17 cellular contexts compared by ENCODE assay signal in genomic region chr13:26952551-26953138, GRCh38.
DNase-seq lines count a peak whose midpoint lies in the region; ATAC-seq and TF ChIP-seq lines count a peak whose summit lies in the region.
"Had no signal": no experiment of that assay in that cellular context is flagged by ENCODE, and none has a peak within 500 bp of the region (broad histone marks: within the 10 kb centered on the region; RNA-seq: fewer than 3 reads in every experiment).

No MANE protein-coding gene starts in this region.

- no peak overlapping the region for H2BK15ac ChIP-seq in neuronal stem cell (ENCODE audit: low read length)

- no peak overlapping the region for H3K4me3 Mint-ChIP-seq in activated CD8-positive, alpha-beta T cell treated with anti-CD3 and anti-CD28 coated beads for 36 hours
- H3K4me3 Mint-ChIP-seq in activated CD8-positive, alpha-beta T cell treated with anti-CD3 and anti-CD28 coated beads, Interleukin-2, amount 10 ng/mL, durations not matched to agents 7 days and 5 days, result no peak overlapping the region
- H3K4me3 Mint-ChIP-seq in mesothelial cell of epicardium (no peak overlapping the region), endodermal cell (no peak overlapping the region)
- H3K4me3 Mint-ChIP-seq: H9 had no signal

- H2BK12ac ChIP-seq in neuronal stem cell (ENCODE audit: low read length), result no peak overlapping the region

- no peak overlapping the region for H3K23ac ChIP-seq in neuronal stem cell (ENCODE audit: low read depth, low read length, poor library complexity)

- no peaks in the 10 kb centered on the region for H3K36me3 Mint-ChIP-seq in activated CD8-positive, alpha-beta T cell treated with anti-CD3 and anti-CD28 coated beads for 36 hours (ENCODE audit: low read depth)
- H3K36me3 Mint-ChIP-seq in activated CD8-positive, alpha-beta T cell treated with anti-CD3 and anti-CD28 coated beads, Interleukin-2, amount 10 ng/mL, durations not matched to agents 7 days and 5 days (ENCODE audit: low read depth), result no peaks in the 10 kb centered on the region
- H3K36me3 Mint-ChIP-seq in mesothelial cell of epicardium (no peaks in the 10 kb centered on the region), endodermal cell (ENCODE audit: low read depth) (no peaks in the 10 kb centered on the region)

- no peak overlapping the region for H2AK5ac ChIP-seq in neuronal stem cell (ENCODE audit: low read depth, low read length)

- H3K27me3 ChIP-seq in colonic mucosa (no peaks in the 10 kb centered on the region), neuronal stem cell (ENCODE audit: control insufficient read depth in 3 of 3, insufficient read depth in 3 of 3, low read depth in 1 of 3, low read length in 3 of 3) (peaks cover 0 to 15% (median 0%) of the 10 kb centered on the region in 3 experiments), endodermal cell (ENCODE audit: control insufficient read depth, insufficient read depth, low read length, poor library complexity, severe bottlenecking) (no peaks in the 10 kb centered on the region)

- H2AFZ ChIP-seq in neuronal stem cell (ENCODE audit: low read length), result no peak overlapping the region
- H2AFZ ChIP-seq: PC-9 had no signal

- no peak overlapping the region for H3K4me3 ChIP-seq in colonic mucosa
- peak overlapping the region in 1 of 2 donors; percentile 10 for H3K4me3 ChIP-seq in neuronal stem cell (ENCODE audit: low read length in 2 of 2)
- H3K4me3 ChIP-seq in endodermal cell (ENCODE audit: low read length), result no peak overlapping the region
- H3K4me3 ChIP-seq: PC-9, SJCRH30 had no signal

- no CpG with 5 or more reads among the region's 12 CpGs for WGBS in neuronal stem cell (ENCODE audit: extremely low coverage in 2 of 2, insufficient read length in 2 of 2, insufficient replicate concordance in 1 of 2), 2 donors
- 91 to 100% methylated on average over 3 to 12 of the region's 12 CpGs for WGBS in endodermal cell (ENCODE audit: insufficient coverage in 1 of 2, insufficient read length in 1 of 2), 2 experiments

- no peaks in the 10 kb centered on the region for H3K4me1 Mint-ChIP-seq in activated CD8-positive, alpha-beta T cell treated with anti-CD3 and anti-CD28 coated beads for 36 hours (ENCODE audit: low read depth)
- H3K4me1 Mint-ChIP-seq in activated CD8-positive, alpha-beta T cell treated with anti-CD3 and anti-CD28 coated beads, Interleukin-2, amount 10 ng/mL, durations not matched to agents 7 days and 5 days (ENCODE audit: low read depth), result no peaks in the 10 kb centered on the region
- H3K4me1 Mint-ChIP-seq in mesothelial cell of epicardium, result peaks cover 23% of the 10 kb centered on the region
- H3K4me1 Mint-ChIP-seq in endodermal cell, result peaks cover 39% of the 10 kb centered on the region
- H3K4me1 Mint-ChIP-seq: H9 had no signal

- H2BK5ac ChIP-seq in neuronal stem cell (ENCODE audit: low read length), result no peak overlapping the region

- H3K36me3 ChIP-seq in colonic mucosa (no peaks in the 10 kb centered on the region), neuronal stem cell (replicated peaks in 1 of 2; ENCODE audit: control insufficient read depth in 2 of 2, insufficient read depth in 2 of 2, low read length in 2 of 2) (no peaks in the 10 kb centered on the region), endodermal cell (ENCODE audit: control insufficient read depth, insufficient read depth, low read length) (no peaks in the 10 kb centered on the region)
- H3K36me3 ChIP-seq: SJCRH30 had no signal

- no peak overlapping the region for H3K4me2 ChIP-seq in neuronal stem cell (ENCODE audit: insufficient read depth, low read length, poor library complexity, severe bottlenecking)
- H3K4me2 ChIP-seq: PC-9 had no signal

- H3K9me3 Mint-ChIP-seq in activated CD8-positive, alpha-beta T cell treated with anti-CD3 and anti-CD28 coated beads for 36 hours, result no peaks in the 10 kb centered on the region
- no peaks in the 10 kb centered on the region for H3K9me3 Mint-ChIP-seq in activated CD8-positive, alpha-beta T cell treated with anti-CD3 and anti-CD28 coated beads, Interleukin-2, amount 10 ng/mL, durations not matched to agents 7 days and 5 days (ENCODE audit: insufficient read depth)
- H3K9me3 Mint-ChIP-seq in mesothelial cell of epicardium, result no peaks in the 10 kb centered on the region
- no peaks in the 10 kb centered on the region for H3K9me3 Mint-ChIP-seq in endodermal cell

- H2BK120ac ChIP-seq in neuronal stem cell (ENCODE audit: low read depth, low read length), result no peak overlapping the region

- peaks cover 3% of the 10 kb centered on the region for H3K27me3 Mint-ChIP-seq in activated CD8-positive, alpha-beta T cell treated with anti-CD3 and anti-CD28 coated beads for 36 hours
- H3K27me3 Mint-ChIP-seq in activated CD8-positive, alpha-beta T cell treated with anti-CD3 and anti-CD28 coated beads, Interleukin-2, amount 10 ng/mL, durations not matched to agents 7 days and 5 days (ENCODE audit: low read depth), result peaks cover 8% of the 10 kb centered on the region
- H3K27me3 Mint-ChIP-seq in mesothelial cell of epicardium (ENCODE audit: low read depth) (peaks cover 55% of the 10 kb centered on the region), endodermal cell (ENCODE audit: insufficient read depth) (peaks cover 23% of the 10 kb centered on the region)

- H3K18ac ChIP-seq in neuronal stem cell (ENCODE audit: low read length), result no peak overlapping the region

- POLR2A ChIA-PET in activated CD8-positive, alpha-beta T cell treated with anti-CD3 and anti-CD28 coated beads for 36 hours (lab: Charles Lee), result no interaction called here
- POLR2A ChIA-PET in activated CD8-positive, alpha-beta T cell treated with anti-CD3 and anti-CD28 coated beads, Interleukin-2, amount 10 ng/mL, durations not matched to agents 7 days and 5 days (lab: Charles Lee), result no interaction called here

- no peak for ATAC-seq in activated CD8-positive, alpha-beta T cell treated with anti-CD3 and anti-CD28 coated beads for 36 hours
- no peak for ATAC-seq in activated CD8-positive, alpha-beta T cell treated with anti-CD3 and anti-CD28 coated beads, Interleukin-2, amount 10 ng/mL, durations not matched to agents 7 days and 5 days

- DNase-seq in activated CD8-positive, alpha-beta T cell treated with anti-CD3 and anti-CD28 coated beads for 36 hours, result peak; percentile 9
- no peak for DNase-seq in activated CD8-positive, alpha-beta T cell treated with anti-CD3 and anti-CD28 coated beads, Interleukin-2, amount 10 ng/mL, durations not matched to agents 7 days and 5 days
- DNase-seq in colonic mucosa, result no peak
- no peak for DNase-seq in neuronal stem cell (ENCODE audit: low spot score)
- DNase-seq in mesothelial cell of epicardium (ENCODE audit: low spot score in 2 of 2, unreplicated experiment in 2 of 2), result no peak
- DNase-seq in RKO (ENCODE audit: low spot score), result no peak
- DNase-seq in endodermal cell, result no peak
- DNase-seq in NCI-H1436 (lab: John Stamatoyannopoulos, UW), result no peak
- DNase-seq: 8988T, C1 segment of cervical spinal cord, H9, IMR-90, NCI-H1048, NCI-H1694, NCI-H446, PC-9 had no signal

- H3K14ac ChIP-seq in neuronal stem cell (ENCODE audit: low read length), result no peak overlapping the region

- H3K4me1 ChIP-seq in colonic mucosa (peaks cover 15% of the 10 kb centered on the region), neuronal stem cell (ENCODE audit: control insufficient read depth in 2 of 2, insufficient read depth in 1 of 2, low read depth in 1 of 2, low read length in 2 of 2) (peaks cover 0 to 5% of the 10 kb centered on the region in 2 donors), endodermal cell (ENCODE audit: control insufficient read depth, insufficient read depth, low read length) (peaks cover 24% of the 10 kb centered on the region)

- no peaks in the 10 kb centered on the region for H3K79me1 ChIP-seq in neuronal stem cell (ENCODE audit: low read depth, low read length)

- TF ChIP-seq CTCF in activated CD8-positive, alpha-beta T cell treated with anti-CD3 and anti-CD28 coated beads for 36 hours (IDR thresholded peaks at IDR 0.05), result no peak
- TF ChIP-seq CTCF in colonic mucosa (IDR thresholded peaks at IDR 0.05) (no peak), mesothelial cell of epicardium (IDR thresholded peaks at IDR 0.05; ENCODE audit: unreplicated experiment) (no peak), endodermal cell (conservative IDR thresholded peaks at IDR 0.05) (no peak)

- H3K27ac ChIP-seq in colonic mucosa (peak overlapping the region; percentile 95), neuronal stem cell (replicated peaks; ENCODE audit: low read length) (no peak overlapping the region), endodermal cell (ENCODE audit: low read depth, low read length) (no peak overlapping the region)
- H3K27ac ChIP-seq: PC-9, SJCRH30 had no signal

- no peak overlapping the region for H3K27ac Mint-ChIP-seq in activated CD8-positive, alpha-beta T cell treated with anti-CD3 and anti-CD28 coated beads for 36 hours
- no peak overlapping the region for H3K27ac Mint-ChIP-seq in activated CD8-positive, alpha-beta T cell treated with anti-CD3 and anti-CD28 coated beads, Interleukin-2, amount 10 ng/mL, durations not matched to agents 7 days and 5 days
- H3K27ac Mint-ChIP-seq in mesothelial cell of epicardium (no peak overlapping the region), endodermal cell (no peak overlapping the region)
- H3K27ac Mint-ChIP-seq: H9 had no signal

- H4K91ac ChIP-seq in neuronal stem cell (ENCODE audit: low read depth, low read length, poor library complexity), result peak overlapping the region; percentile 22

- no peak overlapping the region for H4K8ac ChIP-seq in neuronal stem cell (ENCODE audit: low read depth, low read length)

- no peak overlapping the region for H3K4ac ChIP-seq in neuronal stem cell (ENCODE audit: low read length)

- H3K9ac ChIP-seq in colonic mucosa (ENCODE audit: low read depth in 2 of 2, low read length in 2 of 2) (peak overlapping the region; percentile 13 to 84), neuronal stem cell (ENCODE audit: low read depth, low read length, poor library complexity) (no peak overlapping the region), endodermal cell (ENCODE audit: extremely low read depth, low read length, poor library complexity, severe bottlenecking) (no peak overlapping the region)

- CTCF ChIA-PET in activated CD8-positive, alpha-beta T cell treated with anti-CD3 and anti-CD28 coated beads for 36 hours (lab: Charles Lee), result no interaction called here
- CTCF ChIA-PET in activated CD8-positive, alpha-beta T cell treated with anti-CD3 and anti-CD28 coated beads, Interleukin-2, amount 10 ng/mL, durations not matched to agents 7 days and 5 days (lab: Charles Lee), result no interaction called here

- H3K9me3 ChIP-seq in colonic mucosa (no peaks in the 10 kb centered on the region), neuronal stem cell (replicated peaks in 1 of 2; ENCODE audit: control insufficient read depth in 2 of 2, insufficient read depth in 1 of 2, low read depth in 1 of 2, low read length in 2 of 2) (no peaks in the 10 kb centered on the region), endodermal cell (ENCODE audit: control insufficient read depth, low read length) (no peaks in the 10 kb centered on the region)
- H3K9me3 ChIP-seq: SJCRH30 had no signal

- intact Hi-C loops in activated CD8-positive, alpha-beta T cell treated with anti-CD3 and anti-CD28 coated beads for 36 hours (cut with micrococcal nuclease), result no loop called here
- intact Hi-C loops in colonic mucosa (cut with DNase I), result loop anchor here (10.0 kb wide), 1 partner anchor 1022 kb away; no protein-coding TSS in a partner anchor

Comparison
In these comparisons a context has a peak if more than half of its experiments do, and no peak if none do; other contexts are left out.
1. H3K9ac ChIP-seq: peak in colonic mucosa (2 of 2); none in neuronal stem cell (single experiment) and endodermal cell (single experiment).